In the genomic region with DNA sequence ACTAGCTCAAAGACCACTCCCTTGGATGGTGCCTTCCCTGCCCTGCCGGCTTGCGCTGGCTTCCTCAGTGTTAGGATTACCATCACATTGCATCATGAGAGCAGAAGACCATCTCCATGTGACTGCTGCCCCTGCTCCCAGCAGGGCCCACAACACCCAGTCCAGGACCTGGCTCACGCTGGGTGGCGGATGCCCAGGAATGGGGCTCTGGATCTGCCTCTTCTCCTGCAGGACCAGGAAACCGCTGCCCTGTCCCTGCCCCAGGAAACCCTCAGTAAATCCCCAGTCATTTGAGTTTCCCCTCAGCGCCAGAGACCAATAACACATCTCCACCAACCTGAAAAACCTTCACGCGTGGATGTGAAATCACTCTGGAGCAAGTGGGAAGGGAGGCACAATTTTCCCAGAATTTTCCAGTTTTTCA, we compare ENCODE assay signal across 16 cellular contexts. TPM values are rescaled to one million over a fixed set of nuclear protein-coding genes. Genes with fewer than 3 reads are reported as not detected.
A peak's percentile ranks its signal among the peaks of the same experiment; 100 is the strongest.
DNase-seq lines count a peak whose midpoint lies in the region; ATAC-seq and TF ChIP-seq lines count a peak whose summit lies in the region.
"Had no signal": no experiment of that assay in that cellular context is flagged by ENCODE, and none has a peak within 500 bp of the region (broad histone marks: within the 10 kb centered on the region; RNA-seq: fewer than 3 reads in every experiment).

No MANE protein-coding gene starts in this region.

- H3K9ac ChIP-seq in Loucy (ENCODE audit: low read depth, low read length, poor library complexity, severe bottlenecking), result peak overlapping the region; percentile 88

- POLR2A ChIA-PET in activated naive CD8-positive, alpha-beta T cell treated with anti-CD3 and anti-CD28 coated beads, Interleukin-2, amount 10 ng/mL, durations not matched to agents 7 days and 5 days (lab: Charles Lee), result interaction anchor here (0.8 to 6.5 kb wide), 4 partner anchors 8 to 125 kb away, joined by 3 to 167 read pairs (median 4); no protein-coding TSS in a partner anchor

- no peaks in the 10 kb centered on the region for H3K36me3 ChIP-seq in Loucy (ENCODE audit: insufficient read depth, low read length)

- peaks cover 54% of the 10 kb centered on the region for H3K4me1 Mint-ChIP-seq in activated naive CD8-positive, alpha-beta T cell treated with anti-CD3 and anti-CD28 coated beads, Interleukin-2, amount 10 ng/mL, durations not matched to agents 7 days and 5 days
- H3K4me1 Mint-ChIP-seq in natural killer cell treated with Interleukin-12 subunit alpha and Interleukin-12 subunit beta and Interleukin-15 and Interleukin-18, amount 100 ng/mL, for 72 hours (ENCODE audit: low read depth in 2 of 2), result peaks cover 47 to 53% of the 10 kb centered on the region in 2 donors

- no peaks in the 10 kb centered on the region for H3K9me2 ChIP-seq in Loucy (replicated peaks; ENCODE audit: low read depth, low read length)

- H3K4me2 ChIP-seq in Loucy (ENCODE audit: low read depth, low read length, poor library complexity, severe bottlenecking), result peak overlapping the region; percentile 69

- H3K27me3 Mint-ChIP-seq in activated naive CD8-positive, alpha-beta T cell treated with anti-CD3 and anti-CD28 coated beads, Interleukin-2, amount 10 ng/mL, durations not matched to agents 7 days and 5 days, result no peaks in the 10 kb centered on the region
- no peaks in the 10 kb centered on the region for H3K27me3 Mint-ChIP-seq in natural killer cell treated with Interleukin-12 subunit alpha and Interleukin-12 subunit beta and Interleukin-15 and Interleukin-18, amount 100 ng/mL, for 72 hours

- no peak for ATAC-seq in activated naive CD8-positive, alpha-beta T cell treated with anti-CD3 and anti-CD28 coated beads, Interleukin-2, amount 10 ng/mL, durations not matched to agents 7 days and 5 days (ENCODE audit: low read depth)
- ATAC-seq in natural killer cell treated with Interleukin-12 subunit alpha and Interleukin-12 subunit beta and Interleukin-15 and Interleukin-18, amount 100 ng/mL, for 72 hours, result no peak
- ATAC-seq in HG02610 (IDR thresholded peaks at IDR 0.05; ENCODE audit: unreplicated experiment), result no peak
- ATAC-seq: left ventricle myocardium superior had no signal

- no peaks in the 10 kb centered on the region for H3F3A ChIP-seq in Loucy (ENCODE audit: low read depth)

- DNase-seq in NCI-H82 (lab: John Stamatoyannopoulos, UW) (peak; percentile 14), NCI-H82 treated with DMSO at 0.1 percent for 48 hours (lab: John Stamatoyannopoulos, UW; ENCODE audit: unreplicated experiment) (no peak), HK-2 (ENCODE audit: unreplicated experiment) (no peak)
- DNase-seq in activated naive CD8-positive, alpha-beta T cell treated with anti-CD3 and anti-CD28 coated beads, Interleukin-2, amount 10 ng/mL, durations not matched to agents 7 days and 5 days, result no peak
- no peak for DNase-seq in natural killer cell treated with Interleukin-12 subunit alpha and Interleukin-12 subunit beta and Interleukin-15 and Interleukin-18, amount 100 ng/mL, for 72 hours (ENCODE audit: low spot score)
- no peak for DNase-seq in stimulated activated naive CD4-positive, alpha-beta T cell treated with Interleukin-2 at 50 U/mL for 16 hours (lab: John Stamatoyannopoulos, UW)
- DNase-seq: activated CD4-positive, alpha-beta T cell treated with anti-CD3 and anti-CD28 coated beads, Interleukin-2, amount 50 U/mL, for 1 hour; anterior cingulate cortex; DMS79 treated with DMSO at 0.1 percent for 48 hours; effector CD4-positive, alpha-beta T cell; head of caudate nucleus; left ventricle myocardium superior; NCI-H2171 had no signal

- no peak overlapping the region for H3K4me3 ChIP-seq in Loucy (ENCODE audit: low read length, poor library complexity, severe bottlenecking)

- no peak overlapping the region for H2AFZ ChIP-seq in Loucy (ENCODE audit: low read length)

- H3K4me3 Mint-ChIP-seq in activated naive CD8-positive, alpha-beta T cell treated with anti-CD3 and anti-CD28 coated beads, Interleukin-2, amount 10 ng/mL, durations not matched to agents 7 days and 5 days, result peak overlapping the region; percentile 97
- H3K4me3 Mint-ChIP-seq in natural killer cell treated with Interleukin-12 subunit alpha and Interleukin-12 subunit beta and Interleukin-15 and Interleukin-18, amount 100 ng/mL, for 72 hours, result peak overlapping the region; percentile 88

- no peaks in the 10 kb centered on the region for H4K20me1 ChIP-seq in Loucy (ENCODE audit: insufficient read depth, low read length, poor library complexity, severe bottlenecking)

- peaks cover 4% of the 10 kb centered on the region for H3K36me3 Mint-ChIP-seq in activated naive CD8-positive, alpha-beta T cell treated with anti-CD3 and anti-CD28 coated beads, Interleukin-2, amount 10 ng/mL, durations not matched to agents 7 days and 5 days
- no peaks in the 10 kb centered on the region for H3K36me3 Mint-ChIP-seq in natural killer cell treated with Interleukin-12 subunit alpha and Interleukin-12 subunit beta and Interleukin-15 and Interleukin-18, amount 100 ng/mL, for 72 hours

- peaks cover 6% of the 10 kb centered on the region for H3K27me3 ChIP-seq in Loucy (ENCODE audit: insufficient read depth, low read length, poor library complexity, severe bottlenecking)

- H3K27ac Mint-ChIP-seq in activated naive CD8-positive, alpha-beta T cell treated with anti-CD3 and anti-CD28 coated beads, Interleukin-2, amount 10 ng/mL, durations not matched to agents 7 days and 5 days, result peak overlapping the region; percentile 96
- H3K27ac Mint-ChIP-seq in natural killer cell treated with Interleukin-12 subunit alpha and Interleukin-12 subunit beta and Interleukin-15 and Interleukin-18, amount 100 ng/mL, for 72 hours, result peak overlapping the region; percentile 91

- peaks cover 12% of the 10 kb centered on the region for H3K4me1 ChIP-seq in Loucy (ENCODE audit: insufficient read depth, low read length, poor library complexity, severe bottlenecking)

- no peaks in the 10 kb centered on the region for H3K9me3 Mint-ChIP-seq in activated naive CD8-positive, alpha-beta T cell treated with anti-CD3 and anti-CD28 coated beads, Interleukin-2, amount 10 ng/mL, durations not matched to agents 7 days and 5 days
- no peaks in the 10 kb centered on the region for H3K9me3 Mint-ChIP-seq in natural killer cell treated with Interleukin-12 subunit alpha and Interleukin-12 subunit beta and Interleukin-15 and Interleukin-18, amount 100 ng/mL, for 72 hours

- no peak for TF ChIP-seq CTCF in Loucy (conservative IDR thresholded peaks at IDR 0.05; ENCODE audit: low read length)

- H3K79me2 ChIP-seq in Loucy (ENCODE audit: insufficient read depth, low read length), result peaks cover 29% of the 10 kb centered on the region

- no peaks in the 10 kb centered on the region for H3K9me3 ChIP-seq in Loucy (ENCODE audit: insufficient read depth, low read depth, low read length)

RNA-seq across cellular contexts. Expression of gene RNF44, which starts 3.3 kb away (rescaled TPM):
- 100 to 1,000 TPM; 162 to 166 TPM for total RNA-seq in activated naive CD8-positive, alpha-beta T cell treated with anti-CD3 and anti-CD28 coated beads, Interleukin-2, amount 10 ng/mL, durations not matched to agents 7 days and 5 days
- 10 to 100 TPM; 58.1 to 76.3 TPM for total RNA-seq in natural killer cell treated with Interleukin-12 subunit alpha and Interleukin-12 subunit beta and Interleukin-15 and Interleukin-18, amount 100 ng/mL, for 72 hours

RNA-seq across cellular contexts. Expression of gene CDHR2, which starts 8.7 kb away (rescaled TPM):
- total RNA-seq in activated naive CD8-positive, alpha-beta T cell treated with anti-CD3 and anti-CD28 coated beads, Interleukin-2, amount 10 ng/mL, durations not matched to agents 7 days and 5 days, result 1 to 10 TPM; 2.4 to 3.8 TPM
- under 1 TPM; 0.33 to 0.40 TPM for total RNA-seq in natural killer cell treated with Interleukin-12 subunit alpha and Interleukin-12 subunit beta and Interleukin-15 and Interleukin-18, amount 100 ng/mL, for 72 hours
- total RNA-seq: LHCN-M2 had no signal
